In the genomic region with DNA sequence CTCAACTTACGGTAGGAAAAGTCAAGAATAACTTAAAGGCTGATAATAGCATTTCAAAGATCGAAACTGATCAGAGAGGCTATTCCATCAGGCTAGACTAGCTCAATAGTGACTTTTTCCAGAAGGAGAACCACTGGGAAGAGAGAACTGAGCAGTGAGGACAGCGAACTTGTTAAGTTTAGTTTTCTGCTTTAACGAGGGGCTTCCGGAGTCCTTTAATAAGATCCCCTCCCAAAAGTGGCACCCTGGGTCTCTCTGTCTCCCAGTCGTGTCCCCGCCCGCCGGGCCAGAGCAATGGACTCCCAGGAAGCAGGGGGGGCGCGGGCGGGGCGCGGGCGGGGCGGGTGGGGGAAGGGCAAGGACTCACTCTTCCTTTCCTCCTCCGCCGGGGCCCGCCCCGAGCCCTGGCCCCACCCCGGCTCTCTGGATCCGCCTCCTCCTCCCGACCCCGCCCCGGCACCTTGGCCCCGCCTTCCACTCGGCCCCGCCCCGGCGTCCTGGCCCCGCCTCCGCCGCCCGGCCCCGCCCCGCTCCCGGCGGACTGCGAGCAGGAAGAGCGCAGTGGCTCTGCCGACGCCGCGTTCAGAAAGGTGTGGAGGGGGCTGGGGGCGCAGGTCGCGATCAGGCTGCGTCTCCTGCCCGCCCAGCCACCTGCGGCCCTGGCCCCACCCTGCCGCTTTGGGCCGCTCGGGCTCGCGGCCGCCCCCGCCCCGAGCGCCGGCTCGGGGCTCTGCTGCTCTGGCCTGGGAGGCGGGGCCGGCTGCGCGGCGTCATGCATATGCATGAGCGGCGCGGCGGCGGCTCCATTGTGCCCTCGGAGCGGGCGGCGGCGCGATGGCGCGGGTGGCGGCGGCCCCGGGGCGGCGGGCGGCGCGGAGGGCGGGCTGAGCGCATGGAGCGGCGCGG, we compare ENCODE assay signal across 1 cellular context.
TF ChIP-seq lines count a peak whose summit lies in the region.

A gene with protein sequence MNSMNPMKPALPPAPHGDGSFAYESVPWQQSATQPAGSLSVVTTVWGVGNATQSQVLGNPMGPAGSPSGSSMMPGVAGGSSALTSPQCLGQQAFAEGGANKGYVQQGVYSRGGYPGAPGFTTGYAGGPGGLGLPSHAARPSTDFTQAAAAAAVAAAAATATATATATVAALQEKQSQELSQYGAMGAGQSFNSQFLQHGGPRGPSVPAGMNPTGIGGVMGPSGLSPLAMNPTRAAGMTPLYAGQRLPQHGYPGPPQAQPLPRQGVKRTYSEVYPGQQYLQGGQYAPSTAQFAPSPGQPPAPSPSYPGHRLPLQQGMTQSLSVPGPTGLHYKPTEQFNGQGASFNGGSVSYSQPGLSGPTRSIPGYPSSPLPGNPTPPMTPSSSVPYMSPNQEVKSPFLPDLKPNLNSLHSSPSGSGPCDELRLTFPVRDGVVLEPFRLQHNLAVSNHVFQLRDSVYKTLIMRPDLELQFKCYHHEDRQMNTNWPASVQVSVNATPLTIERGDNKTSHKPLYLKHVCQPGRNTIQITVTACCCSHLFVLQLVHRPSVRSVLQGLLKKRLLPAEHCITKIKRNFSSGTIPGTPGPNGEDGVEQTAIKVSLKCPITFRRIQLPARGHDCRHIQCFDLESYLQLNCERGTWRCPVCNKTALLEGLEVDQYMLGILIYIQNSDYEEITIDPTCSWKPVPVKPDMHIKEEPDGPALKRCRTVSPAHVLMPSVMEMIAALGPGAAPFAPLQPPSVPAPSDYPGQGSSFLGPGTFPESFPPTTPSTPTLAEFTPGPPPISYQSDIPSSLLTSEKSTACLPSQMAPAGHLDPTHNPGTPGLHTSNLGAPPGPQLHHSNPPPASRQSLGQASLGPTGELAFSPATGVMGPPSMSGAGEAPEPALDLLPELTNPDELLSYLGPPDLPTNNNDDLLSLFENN (plus strand): TSS at position 806 of the 906 bp plus-strand sequence. CDS start 7,403 bp downstream, outside the sequence.

TF ChIP-seq in K562, 482 proteins besides CTCF, POLR2A, EP300 and RAD21 (continued from another document and continues in another):
- TF ChIP-seq ZHX1 (conservative IDR thresholded peaks at IDR 0.05; ENCODE audit: low read length) (no peak), EGR1 (conservative IDR thresholded peaks at IDR 0.05) (peak; percentile 61), ZSCAN29 (IDR thresholded peaks at IDR 0.05) (no peak), LARP7 (IDR thresholded peaks at IDR 0.05) (no peak), ZNF592 (IDR thresholded peaks at IDR 0.05) (0 out of 2 replicates have a peak, but pooled peaks have one; percentile 6), ZNF318 (IDR thresholded peaks at IDR 0.05; ENCODE audit: borderline replicate concordance in 1 of 2, low read depth in 1 of 2) (no peak), GATAD2B (IDR thresholded peaks at IDR 0.05; ENCODE audit: borderline replicate concordance) (peak; percentile 65; the same call in 1 of the 2 replicates), CHD1 (IDR thresholded peaks at IDR 0.05; ENCODE audit: low read length) (no peak), ZNF511 (CRISPR knock-in tag; IDR thresholded peaks at IDR 0.05) (0 out of 2 replicates have a peak, but pooled peaks have one; percentile 4), TAF1 (IDR thresholded peaks at IDR 0.05; ENCODE audit: control insufficient read depth, extremely low read depth, insufficient read depth, low read length, severe bottlenecking) (peak; percentile 10), FOXJ2 (tag; IDR thresholded peaks at IDR 0.05) (0 out of 2 replicates have a peak, but pooled peaks have one; percentile 28), KLF13 (tag; IDR thresholded peaks at IDR 0.05; ENCODE audit: borderline replicate concordance, low read depth) (peak; percentile 21; the same call in 1 of the 2 replicates), YY1 (IDR thresholded peaks at IDR 0.05; ENCODE audit: borderline replicate concordance in 1 of 3, control insufficient read depth in 1 of 3, extremely low read depth in 1 of 3, insufficient read depth in 3 of 3, insufficient read length in 1 of 3, insufficient replicate concordance in 2 of 3, low read depth in 1 of 3, low read length in 2 of 3) (peak; percentile 22 to 80 (median 72)), RB1 (IDR thresholded peaks at IDR 0.05; ENCODE audit: low read depth) (peak; percentile 91), MBD2 (IDR thresholded peaks at IDR 0.05; ENCODE audit: borderline replicate concordance, low read depth) (peak; percentile 22; the same call in 1 of the 2 replicates), CEBPB (tag; IDR thresholded peaks at IDR 0.05) (peak; percentile 51; the same call in 1 of the 2 replicates), ETV1 (tag; conservative IDR thresholded peaks at IDR 0.05; ENCODE audit: low read depth) (peak; percentile 47; the same call in 1 of the 2 replicates)
- TF ChIP-seq, protein P1, sequence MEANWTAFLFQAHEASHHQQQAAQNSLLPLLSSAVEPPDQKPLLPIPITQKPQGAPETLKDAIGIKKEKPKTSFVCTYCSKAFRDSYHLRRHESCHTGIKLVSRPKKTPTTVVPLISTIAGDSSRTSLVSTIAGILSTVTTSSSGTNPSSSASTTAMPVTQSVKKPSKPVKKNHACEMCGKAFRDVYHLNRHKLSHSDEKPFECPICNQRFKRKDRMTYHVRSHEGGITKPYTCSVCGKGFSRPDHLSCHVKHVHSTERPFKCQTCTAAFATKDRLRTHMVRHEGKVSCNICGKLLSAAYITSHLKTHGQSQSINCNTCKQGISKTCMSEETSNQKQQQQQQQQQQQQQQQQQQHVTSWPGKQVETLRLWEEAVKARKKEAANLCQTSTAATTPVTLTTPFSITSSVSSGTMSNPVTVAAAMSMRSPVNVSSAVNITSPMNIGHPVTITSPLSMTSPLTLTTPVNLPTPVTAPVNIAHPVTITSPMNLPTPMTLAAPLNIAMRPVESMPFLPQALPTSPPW (CRISPR knock-in tag; IDR thresholded peaks at IDR 0.05), result peak; percentile 100
- TF ChIP-seq, protein P2, sequence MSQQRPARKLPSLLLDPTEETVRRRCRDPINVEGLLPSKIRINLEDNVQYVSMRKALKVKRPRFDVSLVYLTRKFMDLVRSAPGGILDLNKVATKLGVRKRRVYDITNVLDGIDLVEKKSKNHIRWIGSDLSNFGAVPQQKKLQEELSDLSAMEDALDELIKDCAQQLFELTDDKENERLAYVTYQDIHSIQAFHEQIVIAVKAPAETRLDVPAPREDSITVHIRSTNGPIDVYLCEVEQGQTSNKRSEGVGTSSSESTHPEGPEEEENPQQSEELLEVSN (IDR thresholded peaks at IDR 0.05; ENCODE audit: borderline replicate concordance in 1 of 2, extremely low read depth in 1 of 2, insufficient read depth in 1 of 2, insufficient read length in 1 of 2, low read depth in 1 of 2, low read length in 1 of 2, poor library complexity in 1 of 2, severe bottlenecking in 1 of 2), result peak in 1 of 2 experiments; percentile 39
- TF ChIP-seq, protein P3, sequence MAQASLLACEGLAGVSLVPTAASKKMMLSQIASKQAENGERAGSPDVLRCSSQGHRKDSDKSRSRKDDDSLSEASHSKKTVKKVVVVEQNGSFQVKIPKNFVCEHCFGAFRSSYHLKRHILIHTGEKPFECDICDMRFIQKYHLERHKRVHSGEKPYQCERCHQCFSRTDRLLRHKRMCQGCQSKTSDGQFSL (CRISPR knock-in tag; IDR thresholded peaks at IDR 0.05), result no peak
- TF ChIP-seq, protein P3 (tag; IDR thresholded peaks at IDR 0.05), result peak in 1 of 2 experiments; percentile 80; a peak in 2 of 4 replicates
